27 cellular contexts compared by ENCODE assay signal in genomic region chr3:193836918-193837317, GRCh38.
DNase-seq lines count a peak whose midpoint lies in the region; FAIRE-seq and TF ChIP-seq lines count a peak whose summit lies in the region.
"Had no signal": no experiment of that assay in that cellular context is flagged by ENCODE, and none has a peak within 500 bp of the region (broad histone marks: within the 10 kb centered on the region; RNA-seq: fewer than 3 reads in every experiment).

No MANE protein-coding gene starts in this region.

- FAIRE-seq in keratinocyte (lab: Jason Lieb, UNC), result no peak
- FAIRE-seq: A204.1, GM12878, HTR-8/SVneo had no signal

- no peaks in the 10 kb centered on the region for H3K36me3 Mint-ChIP-seq in type B pancreatic cell

- peaks cover 4% of the 10 kb centered on the region for H3K9me3 Mint-ChIP-seq in type B pancreatic cell
- H3K9me3 Mint-ChIP-seq: CD4-positive, alpha-beta T cell; GM23338; HFFc6 had no signal

- H3K4me2 ChIP-seq in keratinocyte (ENCODE audit: control insufficient read depth, extremely low read depth, insufficient read depth, low read depth, low read length), result peak overlapping the region; percentile 4
- H3K4me2 ChIP-seq: BLaER1 treated with 17β-estradiol and CSF1 and Interleukin-3, amounts not matched to agents 10 nM and 100 nM; GM23338; PC-9 had no signal

- H3K4me3 ChIP-seq in keratinocyte (ENCODE audit: control insufficient read depth in 2 of 3, extremely low read depth in 1 of 3, insufficient read depth in 2 of 3, low read depth in 1 of 3, low read length in 3 of 3), result no peak overlapping the region
- H3K4me3 ChIP-seq: BLaER1 treated with 17β-estradiol and CSF1 and Interleukin-3, amounts not matched to agents 10 nM and 100 nM; GM12878; GM23338; HAP-1; MG63; PC-9; SJSA1 had no signal

- POLR2A ChIA-PET in RWPE1 (lab: Yijun Ruan, JAX; ENCODE audit: low non-redundant PET), result no interaction called here

- no peaks in the 10 kb centered on the region for H3K36me3 ChIP-seq in keratinocyte (ENCODE audit: control insufficient read depth in 2 of 2, extremely low read depth in 1 of 2, insufficient read depth in 2 of 2, low read length in 2 of 2)
- H3K36me3 ChIP-seq: BLaER1 treated with 17β-estradiol and CSF1 and Interleukin-3, amounts not matched to agents 10 nM and 100 nM; HAP-1; MG63; SJSA1 had no signal

- CTCF ChIA-PET in RWPE1 (lab: Yijun Ruan, JAX), result interaction anchor here (0.6 to 1.0 kb wide), 2 partner anchors 23 to 46 kb away, joined by 3 read pairs; no protein-coding TSS in a partner anchor

- peaks cover 28% of the 10 kb centered on the region for H3K4me1 ChIP-seq in keratinocyte (ENCODE audit: control insufficient read depth, extremely low read depth, insufficient read depth, low read length)
- H3K4me1 ChIP-seq: HAP-1, SJSA1 had no signal

- no peak overlapping the region for H3K9ac ChIP-seq in keratinocyte (ENCODE audit: control insufficient read depth, extremely low read depth, insufficient read depth, low read length)
- H3K9ac ChIP-seq: BLaER1 treated with 17β-estradiol and CSF1 and Interleukin-3, amounts not matched to agents 10 nM and 100 nM had no signal

- H3K4me1 Mint-ChIP-seq in type B pancreatic cell (ENCODE audit: unreplicated experiment), result peaks cover 20% of the 10 kb centered on the region
- H3K4me1 Mint-ChIP-seq: GM23338 had no signal

- TF ChIP-seq CTCF in RWPE1 (conservative IDR thresholded peaks at IDR 0.05; ENCODE audit: low read depth), result no peak
- TF ChIP-seq CTCF in keratinocyte (optimal IDR thresholded peaks at IDR 0.05 in 1 of 3, IDR thresholded peaks at IDR 0.05 in 1 of 3, conservative IDR thresholded peaks at IDR 0.05 in 1 of 3; ENCODE audit: extremely low read depth in 1 of 3, insufficient read depth in 2 of 3, low read length in 3 of 3), result no peak
- TF ChIP-seq CTCF in type B pancreatic cell (conservative IDR thresholded peaks at IDR 0.05), result no peak
- no peak for TF ChIP-seq CTCF in GM20000 (IDR thresholded peaks at IDR 0.05; ENCODE audit: extremely low read depth, missing control alignments)

- peak overlapping the region; percentile 30 for H3K27ac ChIP-seq in RWPE1
- peak overlapping the region; percentile 52 for H3K27ac ChIP-seq in epithelial cell of prostate
- H3K27ac ChIP-seq in keratinocyte (ENCODE audit: control insufficient read depth, insufficient read depth, low read length), result no peak overlapping the region
- H3K27ac ChIP-seq: BLaER1 treated with 17β-estradiol and CSF1 and Interleukin-3, amounts not matched to agents 10 nM and 100 nM; PC-9; SJSA1 had no signal

- H3K27me3 Mint-ChIP-seq in type B pancreatic cell, result no peaks in the 10 kb centered on the region

- no peaks in the 10 kb centered on the region for H3K27me3 ChIP-seq in keratinocyte (ENCODE audit: control insufficient read depth, extremely low read depth, insufficient read depth, low read length)
- H3K27me3 ChIP-seq: BLaER1 treated with 17β-estradiol and CSF1 and Interleukin-3, amounts not matched to agents 10 nM and 100 nM; MG63; SJSA1 had no signal

- peak overlapping the region; percentile 79 for H3K27ac Mint-ChIP-seq in type B pancreatic cell
- H3K27ac Mint-ChIP-seq: CD4-positive, alpha-beta T cell; GM23338; HFFc6 had no signal

- dilution Hi-C loops in keratinocyte (cut with MboI; ENCODE audit: extremely low pct_ligation_motif_present, low sequenced_read_pairs), result no loop called here

- no peaks in the 10 kb centered on the region for H3K79me2 ChIP-seq in keratinocyte (ENCODE audit: control insufficient read depth, insufficient read depth, low read length)

- H2AFZ ChIP-seq in keratinocyte (ENCODE audit: control insufficient read depth, low read length), result no peak overlapping the region
- H2AFZ ChIP-seq: GM23338, PC-9 had no signal

- H3K9me1 ChIP-seq in keratinocyte (ENCODE audit: control insufficient read depth, extremely low read depth, insufficient read depth, low read length), result no peaks in the 10 kb centered on the region

- H3K4me3 Mint-ChIP-seq in type B pancreatic cell, result peak overlapping the region; percentile 69
- H3K4me3 Mint-ChIP-seq: CD4-positive, alpha-beta T cell; GM23338; HFFc6 had no signal

- DNase-seq in RWPE1 (ENCODE audit: low spot score) (no peak), epithelial cell of prostate (ENCODE audit: low read depth, low spot score) (no peak), keratinocyte (ENCODE audit: low read depth, low spot score) (no peak), type B pancreatic cell (ENCODE audit: extremely low spot score, unreplicated experiment) (no peak), NCI-H345 (lab: John Stamatoyannopoulos, UW) (no peak), GM20000 (ENCODE audit: low spot score) (no peak)
- no peak for DNase-seq in activated CD4-positive, alpha-beta T cell treated with anti-CD3 and anti-CD28 coated beads for 4 hours
- DNase-seq: AML-193; CD4-positive, alpha-beta T cell; DMS 273 treated with DMSO at 0.1 percent for 48 hours; DMS79; EL; HFFc6; KBM-7; MG63; NCI-H1105 treated with DMSO at 0.1 percent for 48 hours; NCI-H2029; NCI-H526 treated with DMSO at 0.1 percent for 48 hours; PC-9; Right ventricle myocardium superior had no signal

- no peaks in the 10 kb centered on the region for H3K9me3 ChIP-seq in keratinocyte (ENCODE audit: control insufficient read depth, low read depth, low read length)
- H3K9me3 ChIP-seq: BLaER1 treated with 17β-estradiol and CSF1 and Interleukin-3, amounts not matched to agents 10 nM and 100 nM; HAP-1; MG63; SJSA1 had no signal

- no peaks in the 10 kb centered on the region for H4K20me1 ChIP-seq in keratinocyte (ENCODE audit: control insufficient read depth, extremely low read depth, insufficient read depth, low read length)
- H4K20me1 ChIP-seq: BLaER1 treated with 17β-estradiol and CSF1 and Interleukin-3, amounts not matched to agents 10 nM and 100 nM had no signal
